9 cellular contexts compared by ENCODE assay signal in genomic region chr3:111610612-111611054, GRCh38. TPM values are rescaled to one million over a fixed set of nuclear protein-coding genes. Genes with fewer than 3 reads are reported as not detected.
DNase-seq lines count a peak whose midpoint lies in the region; ATAC-seq and TF ChIP-seq lines count a peak whose summit lies in the region.
"Had no signal": no experiment of that assay in that cellular context is flagged by ENCODE, and none has a peak within 500 bp of the region (broad histone marks: within the 10 kb centered on the region; RNA-seq: fewer than 3 reads in every experiment).

No MANE protein-coding gene starts in this region.

- intact Hi-C loops in naive thymus-derived CD4-positive, alpha-beta T cell (cut with micrococcal nuclease) = loop anchor here (1.0 to 10.0 kb wide), 17 partner anchors 34 to 1876 kb away; partner anchors contain the start of genes CD96 (in 2 of the 2), NECTIN3 (in 2 of the 2), ABHD10 (in 1 of the 2) and ATG3 (in 1 of the 2)

- H3K9me3 Mint-ChIP-seq in T-helper 2 cell treated with Interferon-gamma antibody and Interleukin-4, amounts not matched to agents 5 μg/mL and 100 μg/mL, for 36 hours = peaks cover 8% of the 10 kb centered on the region
- H3K9me3 Mint-ChIP-seq in naive thymus-derived CD4-positive, alpha-beta T cell = peaks cover 0 to 10% (median 0%) of the 10 kb centered on the region in 11 donors

- peaks cover 0 to 28% (median 4%) of the 10 kb centered on the region in 3 experiments for H3K36me3 ChIP-seq in naive thymus-derived CD4-positive, alpha-beta T cell (ENCODE audit: control insufficient read depth in 2 of 3, insufficient read depth in 3 of 3, low read length in 3 of 3)

- peaks cover 31 to 40% of the 10 kb centered on the region in 2 donors for H3K4me1 ChIP-seq in naive thymus-derived CD4-positive, alpha-beta T cell (ENCODE audit: control insufficient read depth in 2 of 2, insufficient read depth in 2 of 2, low read length in 2 of 2)

- ATAC-seq in GM19025 (IDR thresholded peaks at IDR 0.05; ENCODE audit: low read depth, unreplicated experiment) (peak; percentile 9), HG03039 (IDR thresholded peaks at IDR 0.05; ENCODE audit: unreplicated experiment) (peak; percentile 6)
- ATAC-seq in naive thymus-derived CD4-positive, alpha-beta T cell = peak; percentile 44

- H3K27ac Mint-ChIP-seq in T-helper 2 cell treated with Interferon-gamma antibody and Interleukin-4, amounts not matched to agents 5 μg/mL and 100 μg/mL, for 36 hours = peak overlapping the region; percentile 93
- peak overlapping the region; percentile 41 to 96 (median 90) for H3K27ac Mint-ChIP-seq in naive thymus-derived CD4-positive, alpha-beta T cell

- no peak overlapping the region for H3K27ac ChIP-seq in naive thymus-derived CD4-positive, alpha-beta T cell (ENCODE audit: low read depth, low read length)
- no peak overlapping the region for H3K27ac ChIP-seq in substantia nigra (ENCODE audit: low read depth, low read length, poor library complexity, severe bottlenecking)
- H3K27ac ChIP-seq: coronary artery had no signal

- no peaks in the 10 kb centered on the region for H3K27me3 Mint-ChIP-seq in T-helper 2 cell treated with Interferon-gamma antibody and Interleukin-4, amounts not matched to agents 5 μg/mL and 100 μg/mL, for 36 hours (ENCODE audit: low read depth)
- no peaks in the 10 kb centered on the region for H3K27me3 Mint-ChIP-seq in naive thymus-derived CD4-positive, alpha-beta T cell

- H3K4me3 Mint-ChIP-seq in T-helper 2 cell treated with Interferon-gamma antibody and Interleukin-4, amounts not matched to agents 5 μg/mL and 100 μg/mL, for 36 hours = peak overlapping the region; percentile 65
- H3K4me3 Mint-ChIP-seq in naive thymus-derived CD4-positive, alpha-beta T cell = peak overlapping the region; percentile 48 to 84 (median 74)

- DNase-seq in T-helper 2 cell treated with Interferon-gamma antibody and Interleukin-4, amounts not matched to agents 5 μg/mL and 100 μg/mL, for 36 hours (ENCODE audit: low spot score) = no peak
- peak in 1 of 9 donors; percentile 53 for DNase-seq in naive thymus-derived CD4-positive, alpha-beta T cell
- DNase-seq in DMS114 treated with DMSO at 0.1 percent for 48 hours (lab: John Stamatoyannopoulos, UW; ENCODE audit: unreplicated experiment) (no peak), substantia nigra (lab: John Stamatoyannopoulos, UW) (no peak), amniotic stem cell (lab: John Stamatoyannopoulos, UW) (no peak), erythroblast (lab: John Stamatoyannopoulos, UW) (no peak)

- POLR2A ChIA-PET in naive thymus-derived CD4-positive, alpha-beta T cell (lab: Charles Lee) = interaction anchor here (0.8 to 1.1 kb wide), 8 partner anchors 39 to 1804 kb away, joined by 3 to 4 read pairs (median 3); no protein-coding TSS in a partner anchor

- TF ChIP-seq POLR2A in erythroblast (IDR thresholded peaks at IDR 0.05; ENCODE audit: low read length) = no peak

- peak overlapping the region; percentile 2 for H3K4me3 ChIP-seq in naive thymus-derived CD4-positive, alpha-beta T cell (ENCODE audit: low read length)
- H3K4me3 ChIP-seq: coronary artery had no signal

- H3K9me3 ChIP-seq in naive thymus-derived CD4-positive, alpha-beta T cell (ENCODE audit: control insufficient read depth in 2 of 3, low read length in 3 of 3) = no peaks in the 10 kb centered on the region

- CTCF ChIA-PET in naive thymus-derived CD4-positive, alpha-beta T cell (lab: Charles Lee) = interaction anchor here (0.6 to 0.9 kb wide), 2 partner anchors 67 to 1083 kb away, joined by 3 read pairs; no protein-coding TSS in a partner anchor

- H3K4me1 Mint-ChIP-seq in T-helper 2 cell treated with Interferon-gamma antibody and Interleukin-4, amounts not matched to agents 5 μg/mL and 100 μg/mL, for 36 hours (ENCODE audit: low read depth) = peaks cover 85% of the 10 kb centered on the region
- H3K4me1 Mint-ChIP-seq in naive thymus-derived CD4-positive, alpha-beta T cell = peaks cover 31 to 90% (median 65%) of the 10 kb centered on the region in 7 donors

- H3K27me3 ChIP-seq in naive thymus-derived CD4-positive, alpha-beta T cell (ENCODE audit: control insufficient read depth in 2 of 2, insufficient read depth in 2 of 2, low read length in 2 of 2) = no peaks in the 10 kb centered on the region

- H3K36me3 Mint-ChIP-seq in T-helper 2 cell treated with Interferon-gamma antibody and Interleukin-4, amounts not matched to agents 5 μg/mL and 100 μg/mL, for 36 hours (ENCODE audit: low read depth) = peaks cover 85% of the 10 kb centered on the region
- H3K36me3 Mint-ChIP-seq in naive thymus-derived CD4-positive, alpha-beta T cell = peaks cover 9 to 78% (median 47%) of the 10 kb centered on the region in 5 donors

RNA-seq across cellular contexts. Expression of gene ZBED2, which starts 15.5 kb away (rescaled TPM):
- 10 to 100 TPM in 1 of 5 experiments, under 1 TPM in 3, not detected in 1; 0.13 to 51.8 (median 0.27) TPM for total RNA-seq in naive thymus-derived CD4-positive, alpha-beta T cell
- polyA plus RNA-seq in naive thymus-derived CD4-positive, alpha-beta T cell = 1 to 10 TPM; 1.7 to 1.8 TPM
